8 cellular contexts compared by ENCODE assay signal in genomic region chr22:20569059-20570058, GRCh38.
DNase-seq lines count a peak whose midpoint lies in the region; ATAC-seq and TF ChIP-seq lines count a peak whose summit lies in the region.

No MANE protein-coding gene starts in this region.

- no peaks in the 10 kb centered on the region for H3K9me3 Mint-ChIP-seq in T-helper 2 cell treated with Interferon-gamma antibody and Interleukin-4, amounts not matched to agents 5 μg/mL and 100 μg/mL, for 36 hours

- H3K27ac ChIP-seq in lung (ENCODE audit: low read depth in 1 of 2, low read length in 1 of 2) = peak overlapping the region; percentile 54 to 80

- peak overlapping the region; percentile 93 for H3K27ac Mint-ChIP-seq in T-helper 2 cell treated with Interferon-gamma antibody and Interleukin-4, amounts not matched to agents 5 μg/mL and 100 μg/mL, for 36 hours

- H3K4me3 ChIP-seq in lung = no peak overlapping the region

- H3K27me3 ChIP-seq in lung (ENCODE audit: control insufficient read depth, insufficient read depth) = no peaks in the 10 kb centered on the region

- peak overlapping the region; percentile 77 for H3K4me3 Mint-ChIP-seq in T-helper 2 cell treated with Interferon-gamma antibody and Interleukin-4, amounts not matched to agents 5 μg/mL and 100 μg/mL, for 36 hours

- H3K9me3 ChIP-seq in lung (ENCODE audit: control insufficient read depth in 2 of 2, insufficient read depth in 1 of 2, low read length in 1 of 2) = no peaks in the 10 kb centered on the region

- peaks cover 4 to 13% of the 10 kb centered on the region in 2 donors for H3K4me1 ChIP-seq in lung (ENCODE audit: control insufficient read depth in 2 of 2, insufficient read depth in 2 of 2, low read length in 2 of 2)

- peak; percentile 59 for DNase-seq in T-helper 2 cell treated with Interferon-gamma antibody and Interleukin-4, amounts not matched to agents 5 μg/mL and 100 μg/mL, for 36 hours (ENCODE audit: low spot score)
- DNase-seq in brain pericyte (ENCODE audit: low read depth, low spot score) (peak; percentile 36), lung (ENCODE audit: low spot score) (peak; percentile 88), ecto neural progenitor cell (ENCODE audit: low spot score) (no peak), Kasumi-1 (lab: John Stamatoyannopoulos, UW) (no peak)
- DNase-seq in stimulated activated CD8-positive, alpha-beta memory T cell treated with anti-CD3 and anti-CD28 coated beads, Interleukin-7, amount 100 ng/mL, for 1 hour (ENCODE audit: low read depth in 2 of 2) = peak; percentile 60 to 65

- H3K4me1 Mint-ChIP-seq in T-helper 2 cell treated with Interferon-gamma antibody and Interleukin-4, amounts not matched to agents 5 μg/mL and 100 μg/mL, for 36 hours (ENCODE audit: low read depth) = peaks cover 69% of the 10 kb centered on the region

- H3K36me3 Mint-ChIP-seq in T-helper 2 cell treated with Interferon-gamma antibody and Interleukin-4, amounts not matched to agents 5 μg/mL and 100 μg/mL, for 36 hours (ENCODE audit: low read depth) = peaks cover 87% of the 10 kb centered on the region

- H3K36me3 ChIP-seq in lung (ENCODE audit: control insufficient read depth in 2 of 2, insufficient read depth in 2 of 2, low read length in 2 of 2) = peaks cover 29 to 64% of the 10 kb centered on the region in 2 donors

- ATAC-seq in GM18909 (IDR thresholded peaks at IDR 0.05; ENCODE audit: poor library complexity, unreplicated experiment) (peak; percentile 56), lung (ENCODE audit: insufficient read depth, low FRiP score) (peak; percentile 51), GM19035 (IDR thresholded peaks at IDR 0.05; ENCODE audit: unreplicated experiment) (no peak)

- TF ChIP-seq CTCF in lung (IDR thresholded peaks at IDR 0.05; ENCODE audit: control extremely low read depth, extremely low read depth) = no peak

- H3K27me3 Mint-ChIP-seq in T-helper 2 cell treated with Interferon-gamma antibody and Interleukin-4, amounts not matched to agents 5 μg/mL and 100 μg/mL, for 36 hours (ENCODE audit: low read depth) = no peaks in the 10 kb centered on the region

- 37 to 42% methylated on average over 20 of the region's 20 CpGs for WGBS in lung, 2 donors

Comparison
In these comparisons a context has a peak if more than half of its experiments do, and no peak if none do; other contexts are left out.
1. DNase-seq: peak in T-helper 2 cell treated with Interferon-gamma antibody and Interleukin-4, amounts not matched to agents 5 μg/mL and 100 μg/mL, for 36 hours (single experiment), brain pericyte (single experiment), lung (single experiment) and stimulated activated CD8-positive, alpha-beta memory T cell treated with anti-CD3 and anti-CD28 coated beads, Interleukin-7, amount 100 ng/mL, for 1 hour (2 of 2); none in ecto neural progenitor cell (single experiment) and Kasumi-1 (0 of 2).